In genomic region chr14:37791384-37792036, GRCh38 we compare ENCODE assay signal across 1 cellular context.
TF ChIP-seq lines count a peak whose summit lies in the region.

No MANE protein-coding gene starts in this region.

TF ChIP-seq in HepG2, 621 proteins besides CTCF, POLR2A, EP300 and RAD21 (continued from another document and continues in another):
- TF ChIP-seq TFE3 (CRISPR knock-in tag; IDR thresholded peaks at IDR 0.05): peak; percentile 75; the same call in 1 of the 2 replicates
- 0 out of 2 replicates have a peak, but pooled peaks have one; percentile 74 for TF ChIP-seq GATAD1 (CRISPR knock-in tag; IDR thresholded peaks at IDR 0.05)
- TF ChIP-seq ATF7 (IDR thresholded peaks at IDR 0.05): no peak
- TF ChIP-seq ATF7 (CRISPR knock-in tag; IDR thresholded peaks at IDR 0.05): no peak
- peak; percentile 67; the same call in 1 of the 2 replicates for TF ChIP-seq NR2F2 (IDR thresholded peaks at IDR 0.05; ENCODE audit: borderline replicate concordance, low read depth)
- peak; percentile 64 for TF ChIP-seq HNF1A (IDR thresholded peaks at IDR 0.05; ENCODE audit: low read depth)
- TF ChIP-seq HNF1A (CRISPR knock-in tag; IDR thresholded peaks at IDR 0.05; ENCODE audit: borderline replicate concordance): no peak; the same call in 1 of the 2 replicates
- TF ChIP-seq PHF8 (CRISPR knock-in tag; IDR thresholded peaks at IDR 0.05): no peak
- peak; percentile 91; the same call in 1 of the 2 replicates for TF ChIP-seq PHF21A (CRISPR knock-in tag; IDR thresholded peaks at IDR 0.05)
- no peak for TF ChIP-seq TRIM22 (IDR thresholded peaks at IDR 0.05)
- TF ChIP-seq RAD51 (IDR thresholded peaks at IDR 0.05; ENCODE audit: borderline replicate concordance): no peak
- TF ChIP-seq BCL3 (CRISPR knock-in tag; IDR thresholded peaks at IDR 0.05): no peak
- peak; percentile 92 for TF ChIP-seq KAT8 (CRISPR knock-in tag; IDR thresholded peaks at IDR 0.05)
- peak; percentile 85; the same call in 1 of the 2 replicates for TF ChIP-seq KAT7 (CRISPR knock-in tag; IDR thresholded peaks at IDR 0.05; ENCODE audit: borderline replicate concordance)
- TF ChIP-seq ZBTB37 (CRISPR knock-in tag; IDR thresholded peaks at IDR 0.05): peak; percentile 84; the same call in 1 of the 2 replicates
- TF ChIP-seq YEATS2 (CRISPR knock-in tag; IDR thresholded peaks at IDR 0.05; ENCODE audit: borderline replicate concordance): peak; percentile 49; the same call in 1 of the 2 replicates
- TF ChIP-seq IRF2 (CRISPR knock-in tag; IDR thresholded peaks at IDR 0.05): peak; percentile 94
- peak; percentile 78; the same call in 1 of the 2 replicates for TF ChIP-seq ZNF280D (CRISPR knock-in tag; IDR thresholded peaks at IDR 0.05)
- peak; percentile 96 for TF ChIP-seq BCL6 (CRISPR knock-in tag; IDR thresholded peaks at IDR 0.05)
- TF ChIP-seq PHB2 (IDR thresholded peaks at IDR 0.05; ENCODE audit: partially characterized antibody): no peak
- no peak for TF ChIP-seq ZNF451 (CRISPR knock-in tag; IDR thresholded peaks at IDR 0.05)
- TF ChIP-seq ZNF652 (CRISPR knock-in tag; IDR thresholded peaks at IDR 0.05; ENCODE audit: borderline replicate concordance, low read depth): peak; percentile 69; the same call in 1 of the 2 replicates
- peak; percentile 85 for TF ChIP-seq GFI1 (CRISPR knock-in tag; IDR thresholded peaks at IDR 0.05; ENCODE audit: borderline replicate concordance)
- no peak for TF ChIP-seq ZNF10 (CRISPR knock-in tag; IDR thresholded peaks at IDR 0.05; ENCODE audit: borderline replicate concordance, low read depth)
- no peak for TF ChIP-seq ZNF138 (CRISPR knock-in tag; IDR thresholded peaks at IDR 0.05; ENCODE audit: low read depth)
- peak; percentile 61; the same call in 1 of the 2 replicates for TF ChIP-seq ATF1 (CRISPR knock-in tag; IDR thresholded peaks at IDR 0.05)
- peak; percentile 82 for TF ChIP-seq ZNF609 (CRISPR knock-in tag; IDR thresholded peaks at IDR 0.05; ENCODE audit: borderline replicate concordance)
- TF ChIP-seq ARNT2 (CRISPR knock-in tag; IDR thresholded peaks at IDR 0.05; ENCODE audit: low read depth): no peak
- TF ChIP-seq ZNF280B (CRISPR knock-in tag; IDR thresholded peaks at IDR 0.05; ENCODE audit: borderline replicate concordance): no peak
- no peak for TF ChIP-seq ZNF839 (CRISPR knock-in tag; IDR thresholded peaks at IDR 0.05; ENCODE audit: borderline replicate concordance)
- TF ChIP-seq YY1 (IDR thresholded peaks at IDR 0.05; ENCODE audit: insufficient read depth, insufficient replicate concordance, low read depth, low read length): peak; percentile 75
- no peak for TF ChIP-seq MXD3 (CRISPR knock-in tag; IDR thresholded peaks at IDR 0.05)
- TF ChIP-seq E2F1 (CRISPR knock-in tag; IDR thresholded peaks at IDR 0.05): 0 out of 2 replicates have a peak, but pooled peaks have one; percentile 0
- TF ChIP-seq PHF5A (CRISPR knock-in tag; IDR thresholded peaks at IDR 0.05; ENCODE audit: low read depth, unreplicated experiment): peak; percentile 93
- 0 out of 2 replicates have a peak, but pooled peaks have one; percentile 76 for TF ChIP-seq KLF9 (CRISPR knock-in tag; IDR thresholded peaks at IDR 0.05; ENCODE audit: low read depth)
- TF ChIP-seq ZNF20 (CRISPR knock-in tag; IDR thresholded peaks at IDR 0.05): no peak
- peak; percentile 91; the same call in 1 of the 2 replicates for TF ChIP-seq FOXO1 (CRISPR knock-in tag; IDR thresholded peaks at IDR 0.05)
- TF ChIP-seq ZNF720 (CRISPR knock-in tag; IDR thresholded peaks at IDR 0.05): no peak
